In the genomic region with DNA sequence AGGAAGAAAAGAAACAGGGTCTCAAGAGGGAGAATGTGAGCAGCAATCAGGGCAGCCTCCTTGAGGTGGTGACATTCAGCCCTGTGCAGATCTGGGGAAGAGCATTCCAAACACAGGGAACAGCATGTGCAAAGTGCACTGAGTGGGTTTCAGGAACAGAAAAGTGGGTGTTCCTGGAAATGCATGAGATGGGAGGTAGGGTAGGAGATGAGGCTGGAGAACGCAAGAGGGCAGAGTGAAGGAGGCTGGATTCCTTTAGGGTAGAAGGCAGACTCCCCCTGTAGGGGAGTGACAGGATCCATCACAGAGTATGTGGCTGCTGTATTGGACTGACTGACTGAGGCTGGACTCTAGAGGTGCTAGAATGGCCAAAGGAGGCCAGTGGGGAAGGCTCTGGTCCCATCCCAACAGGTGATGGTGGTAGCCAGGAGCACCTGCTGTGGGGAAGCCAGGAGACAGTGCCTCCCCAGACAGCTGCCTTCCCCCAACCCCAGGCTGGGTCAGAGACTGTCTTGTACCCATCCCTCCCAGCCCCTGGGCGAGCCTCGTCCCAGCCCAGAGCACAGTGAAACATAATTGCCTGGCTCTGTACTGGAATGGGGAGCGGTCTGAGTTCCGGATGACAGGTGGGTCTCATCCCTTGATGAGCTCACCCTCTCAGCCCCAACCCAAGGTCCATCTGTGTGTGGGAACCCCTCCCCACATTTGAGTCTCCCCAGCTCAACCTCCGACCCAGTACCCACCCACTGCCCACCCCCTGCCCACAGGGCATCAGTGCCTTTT, we compare ENCODE assay signal across 28 cellular contexts.
DNase-seq lines count a peak whose midpoint lies in the region; FAIRE-seq and TF ChIP-seq lines count a peak whose summit lies in the region.
"Had no signal": no experiment of that assay in that cellular context is flagged by ENCODE, and none has a peak within 500 bp of the region (broad histone marks: within the 10 kb centered on the region; RNA-seq: fewer than 3 reads in every experiment).

No MANE protein-coding gene starts in this region.

- no peak overlapping the region for H4K91ac ChIP-seq in H1 (replicated peaks; ENCODE audit: insufficient read length, low read length)

- TF ChIP-seq EP300 in H1 (IDR thresholded peaks at IDR 0.05; ENCODE audit: borderline replicate concordance in 1 of 2, low read depth in 2 of 2, low read length in 2 of 2) = no peak

- H3K79me2 ChIP-seq in Karpas-422 (ENCODE audit: low read length) = no peaks in the 10 kb centered on the region
- H3K79me2 ChIP-seq in H1 (ENCODE audit: control insufficient read depth in 1 of 2, insufficient read depth in 2 of 2, low read length in 2 of 2) = no peaks in the 10 kb centered on the region
- no peaks in the 10 kb centered on the region for H3K79me2 ChIP-seq in neural progenitor cell (ENCODE audit: low read depth)

- H3F3A ChIP-seq in neural progenitor cell (ENCODE audit: low read depth) = peaks cover 7% of the 10 kb centered on the region

- no peak overlapping the region for H2BK120ac ChIP-seq in H1 (replicated peaks; ENCODE audit: low read depth, low read length)

- DNase-seq in Karpas-422 = peak; percentile 65
- DNase-seq in H1 (ENCODE audit: low read depth in 1 of 2, low spot score in 2 of 2) = peak in 1 of 2 experiments; percentile 44
- DNase-seq in neural progenitor cell (ENCODE audit: low spot score) = peak; percentile 47
- DNase-seq in NCI-H345 treated with DMSO at 0.1 percent for 48 hours (lab: John Stamatoyannopoulos, UW; ENCODE audit: unreplicated experiment) = no peak
- no peak for DNase-seq in pons (ENCODE audit: low spot score)
- no peak for DNase-seq in ureter (ENCODE audit: low spot score)
- no peak for DNase-seq in NCI-H1105 (lab: John Stamatoyannopoulos, UW)
- DNase-seq: activated CD4-positive, alpha-beta T cell treated with anti-CD3 and anti-CD28 coated beads, Interleukin-2, amount 10 ng/mL, durations not matched to agents 7 days and 5 days; activated naive CD4-positive, alpha-beta T cell treated with Interleukin-2 at 50 U/mL for 16 hours; activated T-cell treated with anti-CD3 and anti-CD28 coated beads, Interleukin-2, amount 50 U/mL, for 72 hours; colonic mucosa; effector memory CD4-positive, alpha-beta T cell; foreskin fibroblast; heart right ventricle; Kasumi-1; left colon; NCI-H510A treated with DMSO at 0.1 percent for 48 hours; Peyer's patch; SHP77 treated with DMSO at 0.1 percent for 48 hours; SW 1271; T-helper 9 cell; WERI-Rb-1 had no signal

- H2BK15ac ChIP-seq in H1 (ENCODE audit: low read length) = no peak overlapping the region

- peak; percentile 62 for FAIRE-seq in H1 (lab: Jason Lieb, UNC)
- FAIRE-seq: G401.6 had no signal

- H3K4ac ChIP-seq in H1 (replicated peaks; ENCODE audit: insufficient read length, low read depth, low read length) = no peak overlapping the region

- H2BK12ac ChIP-seq in H1 (ENCODE audit: low read depth, low read length) = peak overlapping the region; percentile 50; the same call in 1 of the 2 replicates

- no peaks in the 10 kb centered on the region for H3K36me3 Mint-ChIP-seq in neural progenitor cell

- no peaks in the 10 kb centered on the region for H3K9me3 Mint-ChIP-seq in neural progenitor cell
- H3K9me3 Mint-ChIP-seq: activated CD4-positive, alpha-beta T cell treated with anti-CD3 and anti-CD28 coated beads, Interleukin-2, amount 10 ng/mL, durations not matched to agents 7 days and 5 days; activated T-cell treated with anti-CD3 and anti-CD28 coated beads, Interleukin-2, amount 50 U/mL, for 72 hours had no signal

- peaks cover 0 to 22% (median 0%) of the 10 kb centered on the region in 11 experiments; a peak in 4 of 22 replicates for H3K27me3 ChIP-seq in BLaER1 treated with 17β-estradiol and CSF1 and Interleukin-3, amounts not matched to agents 10 nM and 100 nM
- no peaks in the 10 kb centered on the region for H3K27me3 ChIP-seq in Karpas-422 (ENCODE audit: low read length)
- H3K27me3 ChIP-seq in H1 (replicated peaks in 1 of 4; ENCODE audit: control insufficient read depth in 3 of 4, extremely low read depth in 1 of 4, insufficient read depth in 3 of 4, low read length in 3 of 4) = no peaks in the 10 kb centered on the region
- no peaks in the 10 kb centered on the region for H3K27me3 ChIP-seq in neural progenitor cell
- H3K27me3 ChIP-seq: colonic mucosa, Peyer's patch had no signal

- H3K4me3 ChIP-seq in BLaER1 treated with 17β-estradiol and CSF1 and Interleukin-3, amounts not matched to agents 10 nM and 100 nM = no peak overlapping the region
- H3K4me3 ChIP-seq in Karpas-422 (ENCODE audit: low read length) = peak overlapping the region; percentile 33; the same call in 1 of the 2 replicates
- no peak overlapping the region for H3K4me3 ChIP-seq in H1 (ENCODE audit: extremely low read depth in 1 of 4, insufficient read depth in 2 of 4, low read depth in 3 of 4, low read length in 4 of 4)
- H3K4me3 ChIP-seq in neural progenitor cell = no peak overlapping the region
- H3K4me3 ChIP-seq: colonic mucosa, HAP-1, heart right ventricle, Peyer's patch, prostate gland, tibial nerve had no signal

- peaks cover 14 to 81% (median 67%) of the 10 kb centered on the region in 10 experiments for H3K4me1 ChIP-seq in BLaER1 treated with 17β-estradiol and CSF1 and Interleukin-3, amounts not matched to agents 10 nM and 100 nM
- peaks cover 71% of the 10 kb centered on the region for H3K4me1 ChIP-seq in Karpas-422 (ENCODE audit: low read length)
- H3K4me1 ChIP-seq in H1 (replicated peaks in 1 of 4; ENCODE audit: control insufficient read depth in 3 of 4, insufficient read depth in 4 of 4, low read length in 3 of 4) = peaks cover 0 to 3% (median under 1%) of the 10 kb centered on the region in 4 experiments; a peak in 2 of 7 replicates
- peaks cover 15% of the 10 kb centered on the region for H3K4me1 ChIP-seq in neural progenitor cell
- H3K4me1 ChIP-seq: colonic mucosa, heart right ventricle, Peyer's patch, prostate gland, tibial nerve had no signal

- CTCF ChIA-PET in H1 (lab: Charles Lee; ENCODE audit: partially characterized antibody) = interaction anchor here (0.7 to 1.8 kb wide), 10 partner anchors 8 to 601 kb away, joined by 3 to 11 read pairs (median 3); no protein-coding TSS in a partner anchor

- H3K79me1 ChIP-seq in H1 (ENCODE audit: low read depth, low read length) = no peaks in the 10 kb centered on the region

- H3K56ac ChIP-seq in H1 (replicated peaks; ENCODE audit: insufficient read length, low read depth, low read length) = no peak overlapping the region

- H3K9me2 ChIP-seq in Karpas-422 (replicated peaks; ENCODE audit: insufficient read depth, low read length) = no peaks in the 10 kb centered on the region

- H2AK5ac ChIP-seq in H1 (ENCODE audit: low read depth, low read length) = no peak overlapping the region

- no peak overlapping the region for H2BK5ac ChIP-seq in H1 (ENCODE audit: low read depth, low read length)

- no peak for TF ChIP-seq POLR2A in H1 (IDR thresholded peaks at IDR 0.05; ENCODE audit: control extremely low read depth in 1 of 2, low read depth in 2 of 2, low read length in 2 of 2)

- 85% methylated on average over 5 of the region's 6 CpGs; no CpG with 5 or more reads in 1 of the 2 experiments for WGBS in H1 (ENCODE audit: extremely low coverage in 1 of 2, insufficient coverage in 1 of 2, insufficient read length in 1 of 2, insufficient replicate concordance in 2 of 2, low coverage in 1 of 2, low lambda C conversion rate in 2 of 2, missing lambda C conversion rate in 1 of 2), 2 experiments

- no peak overlapping the region for H2AFZ ChIP-seq in Karpas-422 (ENCODE audit: low read length)
- H2AFZ ChIP-seq in H1 (ENCODE audit: low read length) = no peak overlapping the region
- no peak overlapping the region for H2AFZ ChIP-seq in neural progenitor cell (replicated peaks)

- no peak overlapping the region for H3K4me3 Mint-ChIP-seq in neural progenitor cell
- H3K4me3 Mint-ChIP-seq: activated CD4-positive, alpha-beta T cell treated with anti-CD3 and anti-CD28 coated beads, Interleukin-2, amount 10 ng/mL, durations not matched to agents 7 days and 5 days; activated T-cell treated with anti-CD3 and anti-CD28 coated beads, Interleukin-2, amount 50 U/mL, for 72 hours had no signal

- no peak overlapping the region for H3K23ac ChIP-seq in H1 (ENCODE audit: insufficient read length)

- H4K5ac ChIP-seq in H1 (ENCODE audit: insufficient read length, low read depth, low read length) = no peak overlapping the region

- H3K4me1 Mint-ChIP-seq in neural progenitor cell = peaks cover 66% of the 10 kb centered on the region
- H3K4me1 Mint-ChIP-seq: activated CD4-positive, alpha-beta T cell treated with anti-CD3 and anti-CD28 coated beads, Interleukin-2, amount 10 ng/mL, durations not matched to agents 7 days and 5 days had no signal

- peak overlapping the region in 1 of 11 experiments; percentile 11; a peak in 1 of 22 replicates for H3K9ac ChIP-seq in BLaER1 treated with 17β-estradiol and CSF1 and Interleukin-3, amounts not matched to agents 10 nM and 100 nM
- no peak overlapping the region; the same call in 1 of the 2 replicates for H3K9ac ChIP-seq in Karpas-422 (ENCODE audit: low read length)
- no peak overlapping the region for H3K9ac ChIP-seq in H1 (replicated peaks in 1 of 4; ENCODE audit: extremely low read depth in 1 of 4, low read depth in 3 of 4, low read length in 3 of 4)
- no peak overlapping the region for H3K9ac ChIP-seq in neural progenitor cell

- H4K20me1 ChIP-seq in BLaER1 treated with 17β-estradiol and CSF1 and Interleukin-3, amounts not matched to agents 10 nM and 100 nM = no peaks in the 10 kb centered on the region
- H4K20me1 ChIP-seq in Karpas-422 (ENCODE audit: insufficient read depth, low read depth, low read length) = no peaks in the 10 kb centered on the region
- H4K20me1 ChIP-seq in H1 (replicated peaks in 1 of 2; ENCODE audit: control insufficient read depth in 1 of 2, insufficient read depth in 2 of 2, low read length in 2 of 2) = no peaks in the 10 kb centered on the region
- H4K20me1 ChIP-seq in neural progenitor cell (ENCODE audit: low read depth) = no peaks in the 10 kb centered on the region

- no peak overlapping the region for H3K18ac ChIP-seq in H1 (ENCODE audit: extremely low read depth, low read length)

- POLR2A ChIA-PET in H1 (lab: Charles Lee; ENCODE audit: partially characterized antibody) = interaction anchor here (1.1 kb wide), 2 partner anchors 9 to 50 kb away, joined by 3 read pairs; no protein-coding TSS in a partner anchor

- H3K36me3 ChIP-seq in BLaER1 treated with 17β-estradiol and CSF1 and Interleukin-3, amounts not matched to agents 10 nM and 100 nM = no peaks in the 10 kb centered on the region
- no peaks in the 10 kb centered on the region for H3K36me3 ChIP-seq in Karpas-422 (ENCODE audit: insufficient read depth, low read length)
- H3K36me3 ChIP-seq in H1 (ENCODE audit: control insufficient read depth in 2 of 4, insufficient read depth in 4 of 4, low read length in 3 of 4) = no peaks in the 10 kb centered on the region
- H3K36me3 ChIP-seq in neural progenitor cell = no peaks in the 10 kb centered on the region
- H3K36me3 ChIP-seq: colonic mucosa, HAP-1, heart right ventricle, neutrophil, Peyer's patch, prostate gland, tibial nerve, WERI-Rb-1 had no signal

- H3K27me3 Mint-ChIP-seq in neural progenitor cell (ENCODE audit: insufficient read depth, low read depth) = peaks cover 9% of the 10 kb centered on the region
- H3K27me3 Mint-ChIP-seq: activated CD4-positive, alpha-beta T cell treated with anti-CD3 and anti-CD28 coated beads, Interleukin-2, amount 10 ng/mL, durations not matched to agents 7 days and 5 days had no signal

- H2BK20ac ChIP-seq in H1 (ENCODE audit: low read length) = 0 out of 2 replicates have a peak overlapping the region, but pooled peaks have one; percentile 93

- peak overlapping the region; percentile 96 for H3K27ac Mint-ChIP-seq in neural progenitor cell
- H3K27ac Mint-ChIP-seq: activated CD4-positive, alpha-beta T cell treated with anti-CD3 and anti-CD28 coated beads, Interleukin-2, amount 10 ng/mL, durations not matched to agents 7 days and 5 days; activated T-cell treated with anti-CD3 and anti-CD28 coated beads, Interleukin-2, amount 50 U/mL, for 72 hours had no signal

- no peaks in the 10 kb centered on the region for H3K23me2 ChIP-seq in H1 (ENCODE audit: low read depth, low read length)

- no peaks in the 10 kb centered on the region for H3K9me3 ChIP-seq in BLaER1 treated with 17β-estradiol and CSF1 and Interleukin-3, amounts not matched to agents 10 nM and 100 nM (replicated peaks in 1 of 11)
- no peaks in the 10 kb centered on the region for H3K9me3 ChIP-seq in Karpas-422 (ENCODE audit: low read length)
- H3K9me3 ChIP-seq in H1 (ENCODE audit: insufficient read depth in 2 of 2, low read depth in 1 of 2, low read length in 1 of 2) = no peaks in the 10 kb centered on the region
- no peaks in the 10 kb centered on the region for H3K9me3 ChIP-seq in neural progenitor cell (ENCODE audit: low read depth)
- H3K9me3 ChIP-seq: colonic mucosa, HAP-1, heart right ventricle, neutrophil, Peyer's patch, prostate gland, tibial nerve had no signal

- H3K27ac ChIP-seq in BLaER1 treated with 17β-estradiol and CSF1 and Interleukin-3, amounts not matched to agents 10 nM and 100 nM = no peak overlapping the region
- H3K27ac ChIP-seq in Karpas-422 (ENCODE audit: low read length) = peak overlapping the region; percentile 20; the same call in 1 of the 2 replicates
- H3K27ac ChIP-seq in H1 (ENCODE audit: low read depth, low read length) = no peak overlapping the region
- no peak overlapping the region for H3K27ac ChIP-seq in neural progenitor cell
- H3K27ac ChIP-seq: colonic mucosa, heart right ventricle, neutrophil, Peyer's patch, prostate gland, tibial nerve, WERI-Rb-1 had no signal

- no peak overlapping the region for H4K8ac ChIP-seq in H1 (ENCODE audit: extremely low read depth, insufficient read depth, low read length)

- H3K4me2 ChIP-seq in BLaER1 treated with 17β-estradiol and CSF1 and Interleukin-3, amounts not matched to agents 10 nM and 100 nM = peak overlapping the region in 10 of 11 experiments; percentile 27 to 91 (median 87); a peak in 18 of 22 replicates
- H3K4me2 ChIP-seq in Karpas-422 (ENCODE audit: low read depth, low read length, poor library complexity, severe bottlenecking) (peak overlapping the region; percentile 60), H1 (ENCODE audit: insufficient read depth in 1 of 2, low read depth in 2 of 2, low read length in 2 of 2) (no peak overlapping the region), neural progenitor cell (no peak overlapping the region)

- peak; percentile 19 to 82 (median 66) for TF ChIP-seq CTCF in H1 (IDR thresholded peaks at IDR 0.05; ENCODE audit: control extremely low read depth in 1 of 3, insufficient read depth in 1 of 3, low read depth in 1 of 3, low read length in 3 of 3)
- peak; percentile 31 for TF ChIP-seq CTCF in neural progenitor cell (IDR thresholded peaks at IDR 0.05)

- TF ChIP-seq RAD21 in H1 (IDR thresholded peaks at IDR 0.05 in 1 of 2, conservative IDR thresholded peaks at IDR 0.05 in 1 of 2; ENCODE audit: low read depth in 2 of 2, low read length in 2 of 2) = peak; percentile 53 to 66

- no peak overlapping the region for H3K14ac ChIP-seq in H1 (ENCODE audit: insufficient read length)

Comparison
In these comparisons a context has a peak if more than half of its experiments do, and no peak if none do; other contexts are left out.
1. H3K4me2 ChIP-seq: peak in BLaER1 treated with 17β-estradiol and CSF1 and Interleukin-3, amounts not matched to agents 10 nM and 100 nM (10 of 11) and Karpas-422 (single experiment); none in H1 (0 of 2) and neural progenitor cell (single experiment).
2. DNase-seq: peak in Karpas-422 (single experiment) and neural progenitor cell (single experiment); none in NCI-H345 treated with DMSO at 0.1 percent for 48 hours (single experiment), pons (single experiment), ureter (single experiment) and NCI-H1105 (single experiment).